In genomic region chr9:136757328-136757727, GRCh38 we compare ENCODE assay signal across 22 cellular contexts. TPM values are rescaled to one million over a fixed set of nuclear protein-coding genes. Genes with fewer than 3 reads are reported as not detected.
DNase-seq lines count a peak whose midpoint lies in the region; FAIRE-seq and TF ChIP-seq lines count a peak whose summit lies in the region.
"Had no signal": no experiment of that assay in that cellular context is flagged by ENCODE, and none has a peak within 500 bp of the region (broad histone marks: within the 10 kb centered on the region; RNA-seq: fewer than 3 reads in every experiment).

No MANE protein-coding gene starts in this region.

- no peak for FAIRE-seq in RCC 7860 (lab: Jason Lieb, UNC)
- FAIRE-seq: GM12892 had no signal

- H3K36me3 ChIP-seq in sigmoid colon = no peaks in the 10 kb centered on the region
- H3K36me3 ChIP-seq: MG63, Peyer's patch had no signal

- WGBS in sigmoid colon, 2 donors = 83 to 88% methylated on average over 20 of the region's 20 CpGs

- H3K27ac ChIP-seq in sigmoid colon = no peak overlapping the region
- H3K27ac ChIP-seq: HL-60 had no signal

- no peak for TF ChIP-seq EP300 in sigmoid colon (IDR thresholded peaks at IDR 0.05)

- H3K27me3 ChIP-seq in sigmoid colon = peaks cover under 1 to 26% (median 3%) of the 10 kb centered on the region in 3 donors
- H3K27me3 ChIP-seq: MG63, Peyer's patch had no signal

- H3K9me3 ChIP-seq in sigmoid colon = peaks cover 0 to under 1% (median 0%) of the 10 kb centered on the region in 4 donors
- H3K9me3 ChIP-seq: MG63 had no signal

- intact Hi-C loops in sigmoid colon (cut with DNase I) = no loop called here

- no peak for TF ChIP-seq POLR2A in sigmoid colon (IDR thresholded peaks at IDR 0.05)

- H3K4me1 ChIP-seq in sigmoid colon = peaks cover 0 to 3% (median 0%) of the 10 kb centered on the region in 4 donors

- TF ChIP-seq CTCF in sigmoid colon (IDR thresholded peaks at IDR 0.05) = no peak

- no peak overlapping the region for H3K4me3 ChIP-seq in sigmoid colon
- H3K4me3 ChIP-seq: GM23338, MG63, Peyer's patch had no signal

- DNase-seq in activated CD8-positive, alpha-beta memory T cell treated with anti-CD3 and anti-CD28 coated beads, Interleukin-2, amount 50 U/mL, for 4 hours = peak; percentile 14
- no peak for DNase-seq in activated CD8-positive, alpha-beta memory T cell treated with anti-CD3 and anti-CD28 coated beads, Interleukin-2, amount 50 U/mL, for 48 hours
- DNase-seq in cerebellar cortex (ENCODE audit: low spot score) (peak; percentile 70), sigmoid colon (peak; percentile 30), HPDE6-E6E7 (ENCODE audit: extremely low spot score) (no peak), DMS 273 (lab: John Stamatoyannopoulos, UW; ENCODE audit: unreplicated experiment) (no peak), AG08396 (ENCODE audit: low spot score) (no peak), RCC 7860 (ENCODE audit: low spot score) (no peak)
- DNase-seq: 8988T, COR-L47, DMS53, KG1, MG63, NCI-H1105 treated with DMSO at 0.1 percent for 48 hours, NCI-H187, NCI-H82, SHP77 treated with DMSO at 0.1 percent for 48 hours had no signal

RNA-seq across cellular contexts. Expression of gene LCN8, which starts 0.7 kb away (rescaled TPM):
- total RNA-seq in sigmoid colon = not detected
- under 1 TPM in 1 of 3 donors, not detected in 2; 0.04 TPM for polyA plus RNA-seq in sigmoid colon
- total RNA-seq: GM23338, Peyer's patch had no signal
- polyA plus RNA-seq: CD14-positive monocyte, GM23338 had no signal

RNA-seq across cellular contexts. Expression of gene LCN15, which starts 7.0 kb away (rescaled TPM):
- not detected for total RNA-seq in sigmoid colon
- 1 to 10 TPM in 2 of 3 donors, under 1 TPM in 1; 0.70 to 9.0 (median 6.6) TPM for polyA plus RNA-seq in sigmoid colon
- polyA plus RNA-seq: CD14-positive monocyte had no signal

RNA-seq across cellular contexts. Expression of gene LCN6, which starts 9.0 kb away (rescaled TPM):
- 10 to 100 TPM in 1 of 4 donors, 1 to 10 TPM in 3; 1.2 to 19.1 (median 8.1) TPM for total RNA-seq in sigmoid colon
- polyA plus RNA-seq in sigmoid colon = 1 to 10 TPM; 2.3 to 5.9 (median 4.2) TPM
- total RNA-seq: GM23338 had no signal
- polyA plus RNA-seq: CD14-positive monocyte, GM23338 had no signal

RNA-seq across cellular contexts. Expression of gene LCN10, which starts 14.6 kb away (rescaled TPM):
- 1 to 10 TPM; 1.5 to 6.4 (median 2.1) TPM for total RNA-seq in sigmoid colon
- 1 to 10 TPM; 1.2 to 9.2 (median 1.8) TPM for polyA plus RNA-seq in sigmoid colon
- polyA plus RNA-seq: CD14-positive monocyte had no signal

RNA-seq across cellular contexts. Expression of gene TMEM141, which starts 33.8 kb away (rescaled TPM):
- 10 to 100 TPM; 37.5 to 84.7 (median 63.2) TPM for total RNA-seq in sigmoid colon
- polyA plus RNA-seq in sigmoid colon = 100 to 1,000 TPM; 345 to 629 (median 415) TPM

Comparison
In these comparisons a context has a peak if more than half of its experiments do, and no peak if none do; other contexts are left out.
1. DNase-seq: peak in activated CD8-positive, alpha-beta memory T cell treated with anti-CD3 and anti-CD28 coated beads, Interleukin-2, amount 50 U/mL, for 4 hours (single experiment), cerebellar cortex (single experiment) and sigmoid colon (single experiment); none in activated CD8-positive, alpha-beta memory T cell treated with anti-CD3 and anti-CD28 coated beads, Interleukin-2, amount 50 U/mL, for 48 hours (single experiment), HPDE6-E6E7 (single experiment), DMS 273 (single experiment), AG08396 (single experiment) and RCC 7860 (single experiment).